In genomic region chr2:68561372-68561771, GRCh38 we compare ENCODE assay signal across 24 cellular contexts.
DNase-seq lines count a peak whose midpoint lies in the region; ATAC-seq, FAIRE-seq and TF ChIP-seq lines count a peak whose summit lies in the region.
"Had no signal": no experiment of that assay in that cellular context is flagged by ENCODE, and none has a peak within 500 bp of the region (broad histone marks: within the 10 kb centered on the region; RNA-seq: fewer than 3 reads in every experiment).

No MANE protein-coding gene starts in this region.

- H4K20me1 ChIP-seq in HepG2 (ENCODE audit: insufficient read depth, low read length) (no peaks in the 10 kb centered on the region), mammary epithelial cell (ENCODE audit: insufficient read depth, low read length) (no peaks in the 10 kb centered on the region)
- H4K20me1 ChIP-seq: BLaER1 had no signal

- H3K9ac ChIP-seq in HepG2 (ENCODE audit: insufficient read depth, low read depth, low read length) (no peak overlapping the region), mammary epithelial cell (ENCODE audit: insufficient read depth, low read length) (no peak overlapping the region)
- H3K9ac ChIP-seq: BLaER1 had no signal

- H3K9me3 ChIP-seq in HepG2 (ENCODE audit: low read length) (no peaks in the 10 kb centered on the region), right lobe of liver (no peaks in the 10 kb centered on the region), mammary epithelial cell (replicated peaks; ENCODE audit: insufficient read depth, low read length) (no peaks in the 10 kb centered on the region)
- H3K9me3 ChIP-seq: BLaER1 had no signal

- FAIRE-seq in HepG2 (lab: Jason Lieb, UNC) (no peak), urothelium cell line (lab: Jason Lieb, UNC) (no peak)
- FAIRE-seq: H54 had no signal

- intact Hi-C loops in HepG2 (cut with micrococcal nuclease; ENCODE audit: unreplicated experiment), result no loop called here
- intact Hi-C loops in right lobe of liver (cut with DNase I), result no loop called here
- intact Hi-C loops in mammary epithelial cell (cut with micrococcal nuclease), result no loop called here
- intact Hi-C loops in activated CD8-positive, alpha-beta T cell treated with anti-CD3 and anti-CD28 coated beads for 36 hours (cut with micrococcal nuclease), result no loop called here

- peaks cover 2% of the 10 kb centered on the region for H3K4me1 Mint-ChIP-seq in activated CD8-positive, alpha-beta T cell treated with anti-CD3 and anti-CD28 coated beads for 36 hours (ENCODE audit: low read depth)
- H3K4me1 Mint-ChIP-seq: CD4-positive, CD25-positive, alpha-beta regulatory T cell had no signal

- H3K27me3 Mint-ChIP-seq in activated CD8-positive, alpha-beta T cell treated with anti-CD3 and anti-CD28 coated beads for 36 hours, result no peaks in the 10 kb centered on the region
- H3K27me3 Mint-ChIP-seq: CD4-positive, CD25-positive, alpha-beta regulatory T cell had no signal

- no peaks in the 10 kb centered on the region for H3K79me2 ChIP-seq in HepG2 (ENCODE audit: insufficient read depth, low read length)
- no peaks in the 10 kb centered on the region for H3K79me2 ChIP-seq in mammary epithelial cell (ENCODE audit: insufficient read depth, low read length)

- no peaks in the 10 kb centered on the region for H3K36me3 Mint-ChIP-seq in activated CD8-positive, alpha-beta T cell treated with anti-CD3 and anti-CD28 coated beads for 36 hours (ENCODE audit: low read depth)
- H3K36me3 Mint-ChIP-seq: CD4-positive, CD25-positive, alpha-beta regulatory T cell had no signal

- CTCF ChIA-PET in HepG2 (lab: Yijun Ruan, JAX; ENCODE audit: low intra/inter-chr PET ratio, low total read pairs) (no interaction called here), mammary epithelial cell (lab: Charles Lee; ENCODE audit: low non-redundant PET) (interaction anchor here (0.7 kb wide), 1 partner anchor 247 kb away, joined by 4 read pairs; no protein-coding TSS in a partner anchor)
- CTCF ChIA-PET in activated CD8-positive, alpha-beta T cell treated with anti-CD3 and anti-CD28 coated beads for 36 hours (lab: Charles Lee), result no interaction called here

- no peak overlapping the region for H3K27ac Mint-ChIP-seq in activated CD8-positive, alpha-beta T cell treated with anti-CD3 and anti-CD28 coated beads for 36 hours
- H3K27ac Mint-ChIP-seq: CD4-positive, CD25-positive, alpha-beta regulatory T cell had no signal

- dilution Hi-C loops in mammary epithelial cell (cut with HindIII; ENCODE audit: low sequenced_read_pairs), result no loop called here

- H3K4me3 ChIP-seq in HepG2 (replicated peaks in 1 of 3; ENCODE audit: insufficient read depth in 1 of 3, low read depth in 2 of 3, low read length in 3 of 3) (no peak overlapping the region), right lobe of liver (no peak overlapping the region), mammary epithelial cell (replicated peaks in 1 of 3; ENCODE audit: insufficient read depth in 1 of 3, low read depth in 2 of 3, low read length in 3 of 3) (no peak overlapping the region)
- H3K4me3 ChIP-seq: BLaER1, PC-9 had no signal

- no peaks in the 10 kb centered on the region for H3K36me3 ChIP-seq in HepG2 (replicated peaks in 1 of 2; ENCODE audit: control insufficient read depth in 1 of 2, insufficient read depth in 2 of 2, low read length in 2 of 2)
- H3K36me3 ChIP-seq in right lobe of liver, result no peaks in the 10 kb centered on the region
- H3K36me3 ChIP-seq in mammary epithelial cell (ENCODE audit: insufficient read depth, low read length), result no peaks in the 10 kb centered on the region
- H3K36me3 ChIP-seq: BLaER1 had no signal

- H3K27me3 ChIP-seq in HepG2 (ENCODE audit: control insufficient read depth in 1 of 2, insufficient read depth in 2 of 2, low read length in 2 of 2) (no peaks in the 10 kb centered on the region), right lobe of liver (no peaks in the 10 kb centered on the region), mammary epithelial cell (ENCODE audit: insufficient read depth, low read length) (no peaks in the 10 kb centered on the region)
- H3K27me3 ChIP-seq: BLaER1 had no signal

- BruUV-seq in HepG2 (replicated peaks; lab: Mats Ljungman, UMichigan) (no TSS peak), mammary epithelial cell (replicated peaks; lab: Mats Ljungman, UMichigan) (no TSS peak)

- in situ Hi-C loops in HepG2 (cut with HindIII; ENCODE audit: extremely low pct_ligation_motif_present, low pct_unique_long_range_greater_than_20kb), result no loop called here
- in situ Hi-C loops in mammary epithelial cell (cut with MboI; ENCODE audit: low sequenced_read_pairs in 2 of 2), result no loop called here

- H3K4me3 Mint-ChIP-seq in activated CD8-positive, alpha-beta T cell treated with anti-CD3 and anti-CD28 coated beads for 36 hours, result no peak overlapping the region
- H3K4me3 Mint-ChIP-seq: CD4-positive, CD25-positive, alpha-beta regulatory T cell had no signal

- peaks cover 18% of the 10 kb centered on the region for H3K4me1 ChIP-seq in HepG2 (ENCODE audit: insufficient read depth, low read length)
- H3K4me1 ChIP-seq in right lobe of liver, result no peaks in the 10 kb centered on the region
- H3K4me1 ChIP-seq in mammary epithelial cell (ENCODE audit: insufficient read depth, low read length), result peaks cover 34% of the 10 kb centered on the region
- H3K4me1 ChIP-seq: BLaER1 had no signal

- WGBS in HepG2 (ENCODE audit: low lambda C conversion rate), result 60% methylated on average over 3 of the region's 3 CpGs
- WGBS in right lobe of liver (ENCODE audit: insufficient coverage, low coverage, low lambda C conversion rate, missing lambda C conversion rate), result 69% methylated on average over 3 of the region's 3 CpGs
- WGBS in mammary epithelial cell (ENCODE audit: low coverage, missing lambda C conversion rate), result 52% methylated on average over 3 of the region's 3 CpGs

- H3K27ac ChIP-seq in HepG2 (ENCODE audit: extremely low read length, insufficient read depth, low read length), result no peak overlapping the region
- no peak overlapping the region for H3K27ac ChIP-seq in right lobe of liver
- no peak overlapping the region for H3K27ac ChIP-seq in mammary epithelial cell (ENCODE audit: insufficient read depth, low read depth, low read length)
- H3K27ac ChIP-seq: BLaER1, HL-60, PC-9 had no signal

- no peak for TF ChIP-seq POLR2A in HepG2 (IDR thresholded peaks at IDR 0.05; ENCODE audit: insufficient read depth in 1 of 2, low read depth in 2 of 2, low read length in 2 of 2)
- no peak for TF ChIP-seq POLR2A in right lobe of liver (IDR thresholded peaks at IDR 0.05)

- TF ChIP-seq EP300 in HepG2 (IDR thresholded peaks at IDR 0.05; ENCODE audit: low read depth in 2 of 2, low read length in 2 of 2), result no peak
- no peak for TF ChIP-seq EP300 in HepG2 (CRISPR knock-in tag; IDR thresholded peaks at IDR 0.05; ENCODE audit: borderline replicate concordance)

- no peak for TF ChIP-seq CTCF in HepG2 (CRISPR knock-in tag; IDR thresholded peaks at IDR 0.05)
- TF ChIP-seq CTCF in right lobe of liver (IDR thresholded peaks at IDR 0.05), result no peak
- TF ChIP-seq CTCF in mammary epithelial cell (conservative IDR thresholded peaks at IDR 0.05 in 1 of 2, IDR thresholded peaks at IDR 0.05 in 1 of 2; ENCODE audit: extremely low read depth in 1 of 2, insufficient read depth in 1 of 2, low read depth in 1 of 2, low read length in 2 of 2), result no peak
- no peak for TF ChIP-seq CTCF in activated CD8-positive, alpha-beta T cell treated with anti-CD3 and anti-CD28 coated beads for 36 hours (IDR thresholded peaks at IDR 0.05)

- H3K4me2 ChIP-seq in HepG2 (ENCODE audit: low read depth, low read length), result no peak overlapping the region
- peak overlapping the region; percentile 1 for H3K4me2 ChIP-seq in mammary epithelial cell (ENCODE audit: insufficient read depth, low read depth, low read length)
- H3K4me2 ChIP-seq: BLaER1, PC-9 had no signal

- ATAC-seq in HepG2 (no peak), right lobe of liver (no peak)
- no peak for ATAC-seq in activated CD8-positive, alpha-beta T cell treated with anti-CD3 and anti-CD28 coated beads for 36 hours

- POLR2A ChIA-PET in HepG2 (lab: Yijun Ruan, JAX), result interaction anchor here (1.0 kb wide), 1 partner anchor 94 kb away, joined by 3 read pairs; the partner anchor contains the start of genes APLF and FBXO48
- POLR2A ChIA-PET in activated CD8-positive, alpha-beta T cell treated with anti-CD3 and anti-CD28 coated beads for 36 hours (lab: Charles Lee), result no interaction called here

- TF ChIP-seq RAD21 in HepG2 (CRISPR knock-in tag; IDR thresholded peaks at IDR 0.05), result no peak

- no peaks in the 10 kb centered on the region for H3K9me3 Mint-ChIP-seq in activated CD8-positive, alpha-beta T cell treated with anti-CD3 and anti-CD28 coated beads for 36 hours

- H2AFZ ChIP-seq in HepG2 (ENCODE audit: low read length) (no peak overlapping the region), mammary epithelial cell (ENCODE audit: low read depth, low read length) (peak overlapping the region; percentile 51)
- H2AFZ ChIP-seq: PC-9 had no signal

- DNase-seq in HepG2 (ENCODE audit: low spot score), result no peak
- no peak for DNase-seq in right lobe of liver
- DNase-seq in mammary epithelial cell, result peak; percentile 42
- DNase-seq in fibroblast of gingiva (ENCODE audit: low read depth), result peak; percentile 5
- no peak for DNase-seq in activated CD8-positive, alpha-beta T cell treated with anti-CD3 and anti-CD28 coated beads for 36 hours
- DNase-seq in NCI-H1436 treated with DMSO at 0.1 percent for 48 hours (lab: John Stamatoyannopoulos, UW), result no peak
- DNase-seq in urothelium cell line (ENCODE audit: low spot score), result no peak
- DNase-seq: 8988T; CD4-positive, CD25-positive, alpha-beta regulatory T cell; DMS153; DND-41; KG1; NCI-H1048; NCI-H1417 treated with DMSO at 0.1 percent for 48 hours; NCI-H187 treated with DMSO at 0.1 percent for 48 hours; NCI-H2107; NCI-H524 treated with DMSO at 0.1 percent for 48 hours; NCI-H774; NK-92 treated with Interleukin-12 subunit alpha and Interleukin-12 subunit beta, amount 100 ng/mL, for 24 hours; PC-9; SHP77 had no signal

TF ChIP-seq in HepG2, 621 proteins besides CTCF, POLR2A, EP300 and RAD21:
- TF ChIP-seq SMYD3 (CRISPR knock-in tag; IDR thresholded peaks at IDR 0.05), result no peak
- TF ChIP-seq ATF7-NPFF (CRISPR knock-in tag; IDR thresholded peaks at IDR 0.05; ENCODE audit: low read depth), result no peak
- TF ChIP-seq HNF4A (CRISPR knock-in tag; IDR thresholded peaks at IDR 0.05), result 0 out of 2 replicates have a peak, but pooled peaks have one; percentile 8
- TF ChIP-seq CBX1 (IDR thresholded peaks at IDR 0.05; ENCODE audit: low read depth), result no peak

Comparison
In these comparisons a context has a peak if more than half of its experiments do, and no peak if none do; other contexts are left out.
1. DNase-seq: peak in mammary epithelial cell (single experiment) and fibroblast of gingiva (single experiment); none in HepG2 (single experiment), right lobe of liver (0 of 3), activated CD8-positive, alpha-beta T cell treated with anti-CD3 and anti-CD28 coated beads for 36 hours (single experiment), NCI-H1436 treated with DMSO at 0.1 percent for 48 hours (single experiment) and urothelium cell line (single experiment).